Comparison of ENCODE assay signal across 17 cellular contexts in genomic region chr6:110075406-110075805, GRCh38.
DNase-seq lines count a peak whose midpoint lies in the region; ATAC-seq and TF ChIP-seq lines count a peak whose summit lies in the region.
"Had no signal": no experiment of that assay in that cellular context is flagged by ENCODE, and none has a peak within 500 bp of the region (broad histone marks: within the 10 kb centered on the region; RNA-seq: fewer than 3 reads in every experiment).

No MANE protein-coding gene starts in this region.

- TF ChIP-seq EP300 in transverse colon (IDR thresholded peaks at IDR 0.05; ENCODE audit: low read depth): no peak

- no peaks in the 10 kb centered on the region for H3K36me3 ChIP-seq in RWPE2 (ENCODE audit: low read depth)
- no peaks in the 10 kb centered on the region for H3K36me3 ChIP-seq in heart right ventricle
- H3K36me3 ChIP-seq in transverse colon: no peaks in the 10 kb centered on the region
- H3K36me3 ChIP-seq: BLaER1 treated with 17β-estradiol and CSF1 and Interleukin-3, amounts not matched to agents 10 nM and 100 nM; SJSA1 had no signal

- TF ChIP-seq POLR2A in transverse colon (IDR thresholded peaks at IDR 0.05): no peak

- in situ Hi-C loops in transverse colon (cut with MboI; ENCODE audit: low pct_ligation_motif_present in 1 of 4, low pct_unique_long_range_greater_than_20kb in 1 of 4, low sequenced_read_pairs in 3 of 4): no loop called here

- TF ChIP-seq CTCF in RWPE2 (IDR thresholded peaks at IDR 0.05; ENCODE audit: poor library complexity, severe bottlenecking) (no peak), epithelial cell of esophagus (IDR thresholded peaks at IDR 0.05; ENCODE audit: insufficient read depth, low read depth, low read length, missing control alignments) (no peak), heart right ventricle (IDR thresholded peaks at IDR 0.05) (no peak), transverse colon (IDR thresholded peaks at IDR 0.05) (no peak)

- H3K4me3 ChIP-seq in RWPE2 (ENCODE audit: severe bottlenecking) (no peak overlapping the region), epithelial cell of esophagus (ENCODE audit: low read length) (no peak overlapping the region), heart right ventricle (no peak overlapping the region), transverse colon (no peak overlapping the region)
- H3K4me3 ChIP-seq: BLaER1 treated with 17β-estradiol and CSF1 and Interleukin-3, amounts not matched to agents 10 nM and 100 nM; PC-9; SJSA1 had no signal

- intact Hi-C loops in cardiac septum (cut with DNase I) (no loop called here), heart right ventricle (cut with DNase I) (no loop called here), transverse colon (cut with DNase I; ENCODE audit: low total_unique reads) (no loop called here)

- H3K27me3 ChIP-seq in RWPE2 (ENCODE audit: insufficient read depth, poor library complexity, severe bottlenecking) (no peaks in the 10 kb centered on the region), heart right ventricle (peaks cover 0 to 7% (median 0%) of the 10 kb centered on the region in 7 donors), transverse colon (peaks cover 8% of the 10 kb centered on the region)
- H3K27me3 ChIP-seq: BLaER1 treated with 17β-estradiol and CSF1 and Interleukin-3, amounts not matched to agents 10 nM and 100 nM had no signal

- DNase-seq in HCEC 1CT (peak; percentile 45), RWPE2 (ENCODE audit: low spot score) (no peak), epithelial cell of esophagus (ENCODE audit: low read depth) (peak; percentile 50), kidney glomerular epithelial cell (lab: John Stamatoyannopoulos, UW) (peak; percentile 26), cardiac septum (ENCODE audit: low spot score) (no peak), heart right ventricle (no peak), transverse colon (no peak)
- DNase-seq: Calu3; CD8-positive, alpha-beta T cell; MV-4-11; NCI-H1417; NCI-H1930; NCI-H526 had no signal

- peaks cover 7% of the 10 kb centered on the region for H3K4me1 ChIP-seq in RWPE2 (ENCODE audit: insufficient read depth, poor library complexity, severe bottlenecking)
- no peaks in the 10 kb centered on the region for H3K4me1 ChIP-seq in heart right ventricle
- H3K4me1 ChIP-seq in transverse colon: no peaks in the 10 kb centered on the region
- H3K4me1 ChIP-seq: BLaER1 treated with 17β-estradiol and CSF1 and Interleukin-3, amounts not matched to agents 10 nM and 100 nM; SJSA1 had no signal

- ATAC-seq in RWPE2 (ENCODE audit: low read depth) (peak; percentile 93), heart right ventricle (no peak), HG02870 (IDR thresholded peaks at IDR 0.05; ENCODE audit: unreplicated experiment) (no peak)
- ATAC-seq: CD8-positive, alpha-beta T cell had no signal

- H3K27ac ChIP-seq in RWPE2 (ENCODE audit: poor library complexity, severe bottlenecking): peak overlapping the region; percentile 28
- no peak overlapping the region for H3K27ac ChIP-seq in heart right ventricle
- H3K27ac ChIP-seq in transverse colon: no peak overlapping the region
- H3K27ac ChIP-seq: BLaER1 treated with 17β-estradiol and CSF1 and Interleukin-3, amounts not matched to agents 10 nM and 100 nM; PC-9; SJSA1 had no signal

- H3K9me3 ChIP-seq in RWPE2 (ENCODE audit: severe bottlenecking) (no peaks in the 10 kb centered on the region), heart right ventricle (no peaks in the 10 kb centered on the region), transverse colon (no peaks in the 10 kb centered on the region)
- H3K9me3 ChIP-seq: BLaER1 treated with 17β-estradiol and CSF1 and Interleukin-3, amounts not matched to agents 10 nM and 100 nM; SJSA1 had no signal

- WGBS in heart right ventricle, 2 donors: 73 to 76% methylated on average over 1 of the region's 1 CpG
- WGBS in transverse colon (ENCODE audit: low coverage in 1 of 2), 2 donors: 84 to 86% methylated on average over 1 of the region's 1 CpG

Comparison
In these comparisons a context has a peak if more than half of its experiments do, and no peak if none do; other contexts are left out.
1. DNase-seq: peak in HCEC 1CT (single experiment), epithelial cell of esophagus (single experiment) and kidney glomerular epithelial cell (single experiment); none in RWPE2 (single experiment), cardiac septum (single experiment), heart right ventricle (0 of 2) and transverse colon (single experiment).